In the genomic region with DNA sequence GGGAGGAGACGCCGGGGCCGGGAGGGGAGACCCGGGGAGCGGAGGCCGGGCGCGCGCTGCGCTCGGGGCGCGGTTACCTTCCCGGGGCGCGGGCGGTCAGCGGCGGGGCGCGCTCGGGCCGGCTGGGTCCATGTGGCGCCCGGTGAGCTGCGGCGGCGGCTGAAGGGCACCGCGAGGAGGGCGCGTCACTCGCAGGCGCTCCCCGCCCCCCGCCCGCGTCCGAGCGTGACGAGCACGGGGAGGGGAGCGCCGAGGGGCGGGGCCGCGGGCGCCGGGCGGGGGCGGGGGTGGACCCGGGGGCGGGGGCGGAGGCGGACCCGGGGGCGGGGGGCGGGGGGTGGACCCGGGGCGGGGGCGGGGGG, we compare ENCODE assay signal across 8 cellular contexts. TPM values are rescaled to one million over a fixed set of nuclear protein-coding genes. Genes with fewer than 3 reads are reported as not detected.
A peak's percentile ranks its signal among the peaks of the same experiment; 100 is the strongest.
DNase-seq lines count a peak whose midpoint lies in the region; ATAC-seq and TF ChIP-seq lines count a peak whose summit lies in the region.

A gene (minus strand): TSS at position 161 of the 362 bp plus-strand sequence. CDS start 1,607 bp downstream, outside the sequence.

- H3K9me3 ChIP-seq in CD4-positive, alpha-beta T cell (ENCODE audit: control insufficient read depth, low read length), result no peaks in the 10 kb centered on the region
- H3K9me3 ChIP-seq in HCT116 (ENCODE audit: control insufficient read depth in 1 of 2, insufficient read depth in 1 of 2, low read depth in 1 of 2, low read length in 2 of 2) (no peaks in the 10 kb centered on the region), mesenchymal stem cell (ENCODE audit: control insufficient read depth, low read length) (no peaks in the 10 kb centered on the region)

- H3K4me2 ChIP-seq in HCT116 (ENCODE audit: low read length) (peak within 1 kb of the TSS; percentile 59), mesenchymal stem cell (ENCODE audit: low read length, poor library complexity, severe bottlenecking) (peak within 1 kb of the TSS; percentile 76)

- H3K27ac Mint-ChIP-seq in CD4-positive, alpha-beta T cell, result no peak within 1 kb of the TSS
- H3K27ac Mint-ChIP-seq in CD14-positive monocyte, result no peak within 1 kb of the TSS

- H4K8ac ChIP-seq in mesenchymal stem cell (ENCODE audit: low read length), result no peak within 1 kb of the TSS

- TF ChIP-seq POLR2A in HCT116 (IDR thresholded peaks at IDR 0.05; ENCODE audit: borderline replicate concordance, extremely low read depth, insufficient read depth, insufficient read length), result no peak

- H2AFZ ChIP-seq in HCT116 (ENCODE audit: low read depth, low read length, poor library complexity, severe bottlenecking) (no peak within 1 kb of the TSS), mesenchymal stem cell (ENCODE audit: low read depth, low read length) (no peak within 1 kb of the TSS)

- POLR2A ChIA-PET in CD4-positive, alpha-beta T cell (lab: Charles Lee), result no interaction called here
- POLR2A ChIA-PET in HCT116 (lab: Charles Lee), result no interaction called here

- H3K4me1 ChIP-seq in HCT116 (ENCODE audit: control insufficient read depth in 1 of 2, insufficient read depth in 2 of 2, low read length in 2 of 2) (peaks cover 0 to 3% of the 10 kb centered on the region in 2 experiments; a peak in 1 of 4 replicates), mesenchymal stem cell (ENCODE audit: control insufficient read depth, insufficient read depth, low read depth, low read length) (peaks cover 27% of the 10 kb centered on the region)

- H2BK5ac ChIP-seq in mesenchymal stem cell (ENCODE audit: low read depth, low read length, poor library complexity, severe bottlenecking), result no peak within 1 kb of the TSS

- H2BK15ac ChIP-seq in mesenchymal stem cell (ENCODE audit: low read depth, poor library complexity, severe bottlenecking), result no peak within 1 kb of the TSS

- H3K9me3 Mint-ChIP-seq in CD4-positive, alpha-beta T cell, result no peaks in the 10 kb centered on the region
- H3K9me3 Mint-ChIP-seq in CD14-positive monocyte, result peaks cover 0 to 13% (median 4%) of the 10 kb centered on the region in 7 donors

- no peak within 1 kb of the TSS for H2BK12ac ChIP-seq in mesenchymal stem cell (ENCODE audit: low read length in 2 of 2)

- H3K18ac ChIP-seq in mesenchymal stem cell (ENCODE audit: low read depth in 1 of 2, low read length in 2 of 2), result no peak within 1 kb of the TSS

- BruUV-seq in HCT116 (replicated peaks; lab: Mats Ljungman, UMichigan), result no TSS peak

- H4K91ac ChIP-seq in mesenchymal stem cell (ENCODE audit: low read length), result no peak within 1 kb of the TSS

- ATAC-seq in CD4-positive, alpha-beta T cell (ENCODE audit: poor library complexity), result peak; percentile 23
- ATAC-seq in HCT116, result peak; percentile 65
- ATAC-seq in GM19452 (IDR thresholded peaks at IDR 0.05; ENCODE audit: unreplicated experiment), result no peak
- ATAC-seq in GM18909 (IDR thresholded peaks at IDR 0.05; ENCODE audit: poor library complexity, unreplicated experiment), result no peak
- ATAC-seq in HG03439 (IDR thresholded peaks at IDR 0.05; ENCODE audit: unreplicated experiment), result no peak

- RAD21 ChIA-PET in HCT116 (lab: Charles Lee; ENCODE audit: low non-redundant PET in 1 of 2, low total read pairs in 2 of 2, uncharacterized antibody in 2 of 2, unreplicated experiment in 2 of 2), result interaction anchor here in 1 of 2 experiments (0.7 kb wide), 1 partner anchor 137 kb away, joined by 4 read pairs; no protein-coding TSS in a partner anchor

- H3K36me3 Mint-ChIP-seq in CD4-positive, alpha-beta T cell (ENCODE audit: low read depth), result no peaks in the 10 kb centered on the region
- H3K36me3 Mint-ChIP-seq in CD14-positive monocyte, result no peaks in the 10 kb centered on the region

- no peak for TF ChIP-seq CTCF in CD4-positive, alpha-beta T cell (IDR thresholded peaks at IDR 0.05)
- no peak for TF ChIP-seq CTCF in HCT116 (IDR thresholded peaks at IDR 0.05 in 2 of 3, conservative IDR thresholded peaks at IDR 0.05 in 1 of 3; ENCODE audit: borderline replicate concordance in 1 of 3, insufficient read depth in 1 of 3, low read depth in 2 of 3, low read length in 2 of 3)
- no peak for TF ChIP-seq CTCF in CD14-positive monocyte (IDR thresholded peaks at IDR 0.05)

- H2AK5ac ChIP-seq in mesenchymal stem cell (ENCODE audit: low read length, severe bottlenecking), result no peak within 1 kb of the TSS

- no peak within 1 kb of the TSS for H3K4ac ChIP-seq in mesenchymal stem cell (ENCODE audit: low read depth in 1 of 2, low read length in 2 of 2)

- intact Hi-C loops in CD4-positive, alpha-beta T cell (cut with DNase I, micrococcal nuclease), result loop anchor here in 1 of 2 experiments (5.0 kb wide), 1 partner anchor 106 kb away; a partner anchor contains a TSS
- intact Hi-C loops in HCT116 (cut with micrococcal nuclease), result no loop called here
- intact Hi-C loops in CD14-positive monocyte (cut with micrococcal nuclease), result no loop called here

- H3K9me2 ChIP-seq in HCT116 (ENCODE audit: insufficient read depth), result no peaks in the 10 kb centered on the region

- peaks cover 67% of the 10 kb centered on the region for H3K27me3 ChIP-seq in CD4-positive, alpha-beta T cell (ENCODE audit: control insufficient read depth, insufficient read depth, low read length)
- H3K27me3 ChIP-seq in HCT116 (ENCODE audit: insufficient read depth, low read length), result no peaks in the 10 kb centered on the region
- H3K27me3 ChIP-seq in mesenchymal stem cell (ENCODE audit: control insufficient read depth in 1 of 2, insufficient read depth in 1 of 2, low read length in 2 of 2), result peaks cover 82% of the 10 kb centered on the region in 2 experiments

- CTCF ChIA-PET in CD4-positive, alpha-beta T cell (lab: Charles Lee), result no interaction called here
- CTCF ChIA-PET in HCT116 (lab: Charles Lee), result no interaction called here

- H3K4me1 Mint-ChIP-seq in CD4-positive, alpha-beta T cell (ENCODE audit: low read depth), result peaks cover 6% of the 10 kb centered on the region
- H3K4me1 Mint-ChIP-seq in CD14-positive monocyte, result no peaks in the 10 kb centered on the region

- H3K79me2 ChIP-seq in HCT116 (ENCODE audit: insufficient read depth, low read length), result no peaks in the 10 kb centered on the region

- no CpG with 5 or more reads among the region's 61 CpGs for WGBS in mesenchymal stem cell

- H3K27ac ChIP-seq in CD4-positive, alpha-beta T cell (ENCODE audit: low read depth, low read length), result no peak within 1 kb of the TSS
- H3K27ac ChIP-seq in HCT116 (ENCODE audit: low read depth, low read length) (no peak within 1 kb of the TSS), mesenchymal stem cell (ENCODE audit: low read length, poor library complexity, severe bottlenecking) (no peak within 1 kb of the TSS)

- H3K4me3 Mint-ChIP-seq in CD4-positive, alpha-beta T cell, result peak within 1 kb of the TSS; percentile 20
- H3K4me3 Mint-ChIP-seq in CD14-positive monocyte, result peak within 1 kb of the TSS in 1 of 2 donors; percentile 55

- H4K20me1 ChIP-seq in HCT116 (ENCODE audit: insufficient read depth), result no peaks in the 10 kb centered on the region

- TF ChIP-seq RAD21 in HCT116 (IDR thresholded peaks at IDR 0.05; ENCODE audit: low read depth), result no peak

- no peak within 1 kb of the TSS for H3K23ac ChIP-seq in mesenchymal stem cell (ENCODE audit: low read length in 2 of 2)

- no peaks in the 10 kb centered on the region for H3K36me3 ChIP-seq in HCT116 (ENCODE audit: control insufficient read depth in 1 of 2, insufficient read depth in 2 of 2, low read length in 2 of 2)
- H3K36me3 ChIP-seq in mesenchymal stem cell (ENCODE audit: control insufficient read depth in 1 of 2, insufficient read depth in 2 of 2, low read depth in 1 of 2, low read length in 2 of 2), result peaks cover 0 to 3% of the 10 kb centered on the region in 2 experiments

- peak within 1 kb of the TSS; percentile 25; the same call in 1 of the 2 replicates for H3K9ac ChIP-seq in HCT116 (ENCODE audit: low read length)
- H3K9ac ChIP-seq in mesenchymal stem cell (ENCODE audit: low read length), result no peak within 1 kb of the TSS

- peaks cover 64% of the 10 kb centered on the region for H3K27me3 Mint-ChIP-seq in CD4-positive, alpha-beta T cell
- H3K27me3 Mint-ChIP-seq in CD14-positive monocyte (ENCODE audit: low read depth in 3 of 3), result peaks cover 57 to 86% (median 78%) of the 10 kb centered on the region in 3 donors

- no peaks in the 10 kb centered on the region for H3K79me1 ChIP-seq in mesenchymal stem cell (replicated peaks; ENCODE audit: low read length, poor library complexity, severe bottlenecking)

- H3K14ac ChIP-seq in mesenchymal stem cell (ENCODE audit: low read length in 2 of 2), result no peak within 1 kb of the TSS

- DNase-seq in CD4-positive, alpha-beta T cell, result peak in 1 of 10 experiments; percentile 11
- DNase-seq in HCT116 (ENCODE audit: low read depth, low spot score), result no peak
- peak; percentile 46 for DNase-seq in astrocyte of the hippocampus (ENCODE audit: low read depth, low spot score)
- peak; percentile 24 for DNase-seq in mesenchymal stem cell
- DNase-seq in CD14-positive monocyte (ENCODE audit: low spot score), result no peak

- H3K4me3 ChIP-seq in HCT116 (replicated peaks in 1 of 2; ENCODE audit: low read depth in 1 of 2, low read length in 2 of 2) (peak within 1 kb of the TSS; percentile 30 to 46), mesenchymal stem cell (ENCODE audit: insufficient read depth in 1 of 2, low read depth in 1 of 2, low read length in 2 of 2) (peak within 1 kb of the TSS in 1 of 2 experiments; percentile 41)

- no peak within 1 kb of the TSS for H2BK120ac ChIP-seq in mesenchymal stem cell (ENCODE audit: low read depth, low read length)

TF ChIP-seq in HCT116, 20 proteins besides CTCF, POLR2A, EP300 and RAD21:
- TF ChIP-seq, protein P1, sequence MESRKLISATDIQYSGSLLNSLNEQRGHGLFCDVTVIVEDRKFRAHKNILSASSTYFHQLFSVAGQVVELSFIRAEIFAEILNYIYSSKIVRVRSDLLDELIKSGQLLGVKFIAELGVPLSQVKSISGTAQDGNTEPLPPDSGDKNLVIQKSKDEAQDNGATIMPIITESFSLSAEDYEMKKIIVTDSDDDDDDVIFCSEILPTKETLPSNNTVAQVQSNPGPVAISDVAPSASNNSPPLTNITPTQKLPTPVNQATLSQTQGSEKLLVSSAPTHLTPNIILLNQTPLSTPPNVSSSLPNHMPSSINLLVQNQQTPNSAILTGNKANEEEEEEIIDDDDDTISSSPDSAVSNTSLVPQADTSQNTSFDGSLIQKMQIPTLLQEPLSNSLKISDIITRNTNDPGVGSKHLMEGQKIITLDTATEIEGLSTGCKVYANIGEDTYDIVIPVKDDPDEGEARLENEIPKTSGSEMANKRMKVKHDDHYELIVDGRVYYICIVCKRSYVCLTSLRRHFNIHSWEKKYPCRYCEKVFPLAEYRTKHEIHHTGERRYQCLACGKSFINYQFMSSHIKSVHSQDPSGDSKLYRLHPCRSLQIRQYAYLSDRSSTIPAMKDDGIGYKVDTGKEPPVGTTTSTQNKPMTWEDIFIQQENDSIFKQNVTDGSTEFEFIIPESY (IDR thresholded peaks at IDR 0.05; ENCODE audit: extremely low read depth, insufficient replicate concordance, low read length), result no peak
- TF ChIP-seq SRF (IDR thresholded peaks at IDR 0.05; ENCODE audit: low read depth), result no peak
- TF ChIP-seq SP1 (IDR thresholded peaks at IDR 0.05; ENCODE audit: low read depth), result no peak
- TF ChIP-seq SIN3A (IDR thresholded peaks at IDR 0.05; ENCODE audit: low read depth), result no peak

RNA-seq across cellular contexts. Expression of the gene that starts here (rescaled TPM):
- 1 to 10 TPM; 1.5 TPM for total RNA-seq in CD4-positive, alpha-beta T cell
- total RNA-seq in HCT116 (2021; ENCODE audit: unreplicated experiment), result 14.5 TPM
- polyA plus RNA-seq in HCT116 (2012), result 7.4 and 8.1 TPM in 2 replicates
- polyA plus RNA-seq in mesenchymal stem cell (2013, experiment 1 of 2), result 0.14 TPM
- polyA plus RNA-seq in mesenchymal stem cell (2013, experiment 2 of 2), result 0.10 TPM
- not detected for polyA plus RNA-seq in CD14-positive monocyte

Comparison
In these comparisons a context has a peak if more than half of its experiments do, and no peak if none do; other contexts are left out.
1. ATAC-seq: peak in CD4-positive, alpha-beta T cell (single experiment) and HCT116 (single experiment); none in GM19452 (single experiment), GM18909 (single experiment) and HG03439 (single experiment).
2. DNase-seq: peak in astrocyte of the hippocampus (single experiment) and mesenchymal stem cell (single experiment); none in HCT116 (single experiment) and CD14-positive monocyte (single experiment).